ENCODE assay signal across 27 cellular contexts in the genomic region with DNA sequence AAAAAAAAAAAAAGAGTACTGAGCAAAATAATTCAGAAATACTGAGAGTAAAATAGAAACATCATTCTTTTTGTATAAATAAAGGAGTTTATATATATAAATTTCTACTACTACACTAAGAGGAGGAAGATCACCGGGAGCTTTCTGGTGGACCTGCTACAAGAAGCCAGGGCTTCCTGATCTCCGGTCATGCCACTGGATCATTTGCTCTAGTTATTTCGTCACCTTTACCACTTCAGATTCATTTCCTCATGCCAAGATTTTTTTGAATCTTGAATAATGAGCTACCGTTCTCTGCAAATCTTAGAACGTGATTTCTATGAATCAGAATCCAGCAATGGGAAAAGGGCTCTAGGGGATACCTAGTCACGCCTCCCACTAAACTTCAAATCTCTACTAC.
"Had no signal": no experiment of that assay in that cellular context is flagged by ENCODE, and none has a peak within 500 bp of the region (broad histone marks: within the 10 kb centered on the region; RNA-seq: fewer than 3 reads in every experiment).

No MANE protein-coding gene starts in this region.

- H3K4me1 ChIP-seq: breast epithelium, colonic mucosa, neural progenitor cell, stomach, suprapubic skin, tibial nerve, uterus had no signal

- H3K9me3 ChIP-seq: breast epithelium, colonic mucosa, heart right ventricle, stomach, suprapubic skin, tibial nerve, uterus had no signal

- H3K36me3 ChIP-seq: breast epithelium, colonic mucosa, uterus had no signal

- H3K27ac ChIP-seq: breast epithelium, colonic mucosa, heart right ventricle, neural progenitor cell, stomach, suprapubic skin, uterus had no signal

- ATAC-seq: activated CD4-positive, alpha-beta T cell treated with anti-CD3 and anti-CD28 coated beads for 36 hours; activated T-cell treated with anti-CD3 and anti-CD28 coated beads, Interleukin-2, amount 50 U/mL, for 4 hours; heart right ventricle; left cardiac atrium; naive thymus-derived CD8-positive, alpha-beta T cell; sciatic nerve; stimulated activated memory B cell treated with anti-CD40 and anti-IgM and Interleukin-4, amounts not matched to agents 10 μg/mL and 1 μg/mL and 100 μg/mL, for 72 hours had no signal

- H3K4me3 Mint-ChIP-seq: activated B cell treated with CpG ODN at 0.5 μM for 24 hours; activated CD4-positive, alpha-beta T cell treated with anti-CD3 and anti-CD28 coated beads for 36 hours; activated naive CD8-positive, alpha-beta T cell treated with anti-CD3 and anti-CD28 coated beads for 36 hours; activated T-cell treated with anti-CD3 and anti-CD28 coated beads, Interleukin-2, amount 50 U/mL, for 4 hours; naive thymus-derived CD8-positive, alpha-beta T cell; neural progenitor cell; stimulated activated memory B cell treated with anti-CD40 and anti-IgM and Interleukin-4, amounts not matched to agents 10 μg/mL and 1 μg/mL and 100 μg/mL, for 72 hours had no signal

- H3K4me1 Mint-ChIP-seq: activated CD4-positive, alpha-beta T cell treated with anti-CD3 and anti-CD28 coated beads for 36 hours; activated naive CD8-positive, alpha-beta T cell treated with anti-CD3 and anti-CD28 coated beads for 36 hours; naive thymus-derived CD8-positive, alpha-beta T cell; neural progenitor cell had no signal

- H3K27ac Mint-ChIP-seq: activated B cell treated with CpG ODN at 0.5 μM for 24 hours; activated CD4-positive, alpha-beta T cell treated with anti-CD3 and anti-CD28 coated beads for 36 hours; activated naive CD8-positive, alpha-beta T cell treated with anti-CD3 and anti-CD28 coated beads for 36 hours; activated T-helper 2 cell treated with anti-CD3 and anti-CD28 coated beads, Interferon-gamma antibody, Interleukin-2, Interleukin-4, amounts not matched to agents 10 μg/mL and 5 μg/mL and 100 μg/mL, durations not matched to agents 14 hours and 24 hours and 36 hours; naive thymus-derived CD8-positive, alpha-beta T cell; neural progenitor cell; stimulated activated memory B cell treated with anti-CD40 and anti-IgM and Interleukin-4, amounts not matched to agents 10 μg/mL and 1 μg/mL and 100 μg/mL, for 72 hours had no signal

- H3K9me3 Mint-ChIP-seq: activated B cell treated with CpG ODN at 0.5 μM for 24 hours; activated naive CD8-positive, alpha-beta T cell treated with anti-CD3 and anti-CD28 coated beads for 36 hours; activated T-cell treated with anti-CD3 and anti-CD28 coated beads, Interleukin-2, amount 50 U/mL, for 4 hours; activated T-helper 2 cell treated with anti-CD3 and anti-CD28 coated beads, Interferon-gamma antibody, Interleukin-2, Interleukin-4, amounts not matched to agents 10 μg/mL and 5 μg/mL and 100 μg/mL, durations not matched to agents 14 hours and 24 hours and 36 hours; naive thymus-derived CD8-positive, alpha-beta T cell; neural progenitor cell; stimulated activated memory B cell treated with anti-CD40 and anti-IgM and Interleukin-4, amounts not matched to agents 10 μg/mL and 1 μg/mL and 100 μg/mL, for 72 hours had no signal

- DNase-seq: activated B cell treated with CpG ODN at 0.5 μM for 24 hours; activated CD4-positive, alpha-beta T cell treated with anti-CD3 and anti-CD28 coated beads for 36 hours; activated CD4-positive, alpha-beta T cell treated with anti-CD3 and anti-CD28 coated beads, Interleukin-2, amount 50 U/mL, for 4 hours; activated CD8-positive, alpha-beta memory T cell treated with anti-CD3 and anti-CD28 coated beads for 24 hours; activated CD8-positive, alpha-beta memory T cell treated with anti-CD3 and anti-CD28 coated beads, Interleukin-2, amount 50 U/mL, for 4 hours; activated naive CD4-positive, alpha-beta T cell treated with Interleukin-2 at 50 U/mL for 16 hours; activated naive CD8-positive, alpha-beta T cell treated with anti-CD3 and anti-CD28 coated beads for 36 hours; activated T-cell treated with anti-CD3 and anti-CD28 coated beads, Interleukin-2, amount 50 U/mL, for 4 hours; colonic mucosa; foreskin fibroblast; heart right ventricle; islet precursor cell; left cardiac atrium; naive thymus-derived CD8-positive, alpha-beta T cell; posterior cingulate gyrus; stimulated activated CD4-positive, alpha-beta T cell treated with anti-CD3 and anti-CD28 coated beads, Interleukin-15, amount 100 ng/mL, for 24 hours; stomach; T1000; uterus had no signal

- H3K27me3 ChIP-seq: breast epithelium, colonic mucosa, heart right ventricle, neural progenitor cell, stomach, suprapubic skin, tibial nerve, uterus had no signal

- H3K27me3 Mint-ChIP-seq: activated B cell treated with CpG ODN at 0.5 μM for 24 hours; activated CD4-positive, alpha-beta T cell treated with anti-CD3 and anti-CD28 coated beads for 36 hours; activated naive CD8-positive, alpha-beta T cell treated with anti-CD3 and anti-CD28 coated beads for 36 hours; naive thymus-derived CD8-positive, alpha-beta T cell; stimulated activated memory B cell treated with anti-CD40 and anti-IgM and Interleukin-4, amounts not matched to agents 10 μg/mL and 1 μg/mL and 100 μg/mL, for 72 hours had no signal

- H3K4me3 ChIP-seq: breast epithelium, colonic mucosa, heart right ventricle, neural progenitor cell, smooth muscle cell, stomach, suprapubic skin, tibial nerve, uterus had no signal
